Comparison of ENCODE assay signal across 16 cellular contexts in the genomic region with DNA sequence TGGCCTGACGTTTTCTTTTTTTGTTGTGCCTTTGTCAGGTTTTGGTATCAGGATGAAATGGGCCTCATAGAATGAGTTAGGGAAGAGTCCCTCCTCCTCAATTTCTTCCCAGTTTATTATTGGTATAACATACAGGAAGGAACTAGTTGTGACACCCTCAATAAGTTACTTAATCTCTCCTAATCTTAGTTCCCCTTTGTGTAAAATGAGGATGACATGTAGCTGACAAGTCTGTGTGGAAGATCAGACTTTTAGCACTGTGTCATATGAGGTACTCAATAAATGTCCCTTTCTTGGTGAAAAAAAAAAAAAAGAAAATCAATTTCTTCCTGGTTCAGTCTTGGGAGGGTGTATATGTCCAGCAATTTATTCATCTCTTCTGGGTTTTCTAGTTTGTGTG.
"Had no signal": no experiment of that assay in that cellular context is flagged by ENCODE, and none has a peak within 500 bp of the region (broad histone marks: within the 10 kb centered on the region; RNA-seq: fewer than 3 reads in every experiment).

No MANE protein-coding gene starts in this region.

- H3K9me3 ChIP-seq: ascending aorta, gastrocnemius medialis had no signal

- ATAC-seq: activated T-cell treated with anti-CD3 and anti-CD28 coated beads, Interleukin-2, amount 50 U/mL, for 72 hours; esophagus mucosa; gastrocnemius medialis had no signal

- H3K27ac ChIP-seq: ascending aorta, gastrocnemius medialis, heart right ventricle, left ventricle myocardium inferior had no signal

- H3K36me3 ChIP-seq: ascending aorta, gastrocnemius medialis, heart right ventricle, left ventricle myocardium inferior had no signal

- DNase-seq: activated CD4-positive, alpha-beta T cell treated with anti-CD3 and anti-CD28 coated beads, Interleukin-2, amount 10 ng/mL, durations not matched to agents 7 days and 5 days; activated CD8-positive, alpha-beta memory T cell treated with anti-CD3 and anti-CD28 coated beads for 24 hours; activated CD8-positive, alpha-beta memory T cell treated with anti-CD3 and anti-CD28 coated beads, Interleukin-2, amount 50 U/mL, for 48 hours; activated effector memory CD4-positive, alpha-beta T cell treated with anti-CD3 and anti-CD28 coated beads, Interleukin-2, amount 50 U/mL, for 16 hours; activated T-cell treated with anti-CD3 and anti-CD28 coated beads, Interleukin-2, amount 50 U/mL, for 72 hours; cortex of kidney; effector CD8-positive, alpha-beta T cell; gastrocnemius medialis; heart right ventricle; left ventricle myocardium inferior; stimulated activated CD4-positive, alpha-beta T cell treated with anti-CD3 and anti-CD28 coated beads, Interleukin-12 subunit alpha, Interleukin-12 subunit beta, amount 100 ng/mL, for 4 hours; stimulated activated CD4-positive, alpha-beta T cell treated with anti-CD3 and anti-CD28 coated beads, Interleukin-1b, Interleukin-23, amount 100 ng/mL, for 48 hours; stimulated activated CD8-positive, alpha-beta memory T cell treated with anti-CD3 and anti-CD28 coated beads, Interleukin-4, amount 100 ng/mL, for 48 hours; stimulated activated naive CD4-positive, alpha-beta T cell had no signal

- H3K4me3 ChIP-seq: ascending aorta, gastrocnemius medialis, heart right ventricle, left ventricle myocardium inferior had no signal

- H3K27me3 ChIP-seq: ascending aorta, gastrocnemius medialis, heart right ventricle had no signal

- H3K4me1 ChIP-seq: ascending aorta, gastrocnemius medialis had no signal
